Comparison of ENCODE assay signal across 1 cellular context in the genomic region with DNA sequence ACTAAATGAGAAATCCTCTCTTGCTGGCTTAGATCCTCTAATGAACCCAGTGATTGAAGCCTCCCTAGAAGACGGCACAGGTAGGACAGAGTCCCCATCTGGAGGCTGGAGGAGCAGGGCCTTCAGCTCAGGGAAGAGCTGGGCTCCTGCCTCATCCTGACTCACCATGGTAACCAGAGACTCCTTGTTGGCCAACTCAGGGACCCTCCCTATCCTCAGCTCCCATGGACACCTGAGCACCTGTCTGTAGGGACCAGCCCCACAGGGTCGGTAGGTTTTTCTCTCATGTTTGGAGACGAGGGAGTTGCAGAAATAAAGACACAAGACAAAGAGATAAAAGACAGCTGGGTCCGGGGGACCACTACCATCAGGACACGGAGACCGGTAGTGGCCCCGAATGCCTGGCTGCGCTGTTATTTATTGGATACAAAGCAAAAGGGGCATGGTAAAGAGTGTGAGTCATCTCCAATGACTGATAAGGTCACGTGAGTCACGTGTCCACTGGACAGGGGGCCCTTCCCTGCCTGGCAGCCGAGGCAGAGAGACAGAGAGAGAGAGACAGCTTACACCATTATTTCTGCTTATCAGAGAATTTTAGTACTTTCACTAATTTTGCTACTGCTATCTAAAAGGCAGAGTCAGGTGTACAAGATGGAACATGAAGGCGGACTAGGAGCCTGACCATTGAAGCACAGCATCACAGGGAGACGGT.
TF ChIP-seq lines count a peak whose summit lies in the region.

No MANE protein-coding gene starts in this region.

TF ChIP-seq in HepG2, 621 proteins besides CTCF, POLR2A, EP300 and RAD21:
- TF ChIP-seq PCBP2 (optimal IDR thresholded peaks at IDR 0.05; ENCODE audit: low read depth, low read length, poor library complexity, severe bottlenecking) (no peak), BHLHE40 (IDR thresholded peaks at IDR 0.05; ENCODE audit: low read length) (0 out of 2 replicates have a peak, but pooled peaks have one; percentile 22), SRSF1 (optimal IDR thresholded peaks at IDR 0.05; ENCODE audit: low read depth, low read length) (no peak), USF2 (IDR thresholded peaks at IDR 0.05; ENCODE audit: low read depth, low read length) (0 out of 2 replicates have a peak, but pooled peaks have one; percentile 16), USF2 (CRISPR knock-in tag; IDR thresholded peaks at IDR 0.05; ENCODE audit: borderline replicate concordance) (no peak), FOSL2 (CRISPR knock-in tag; IDR thresholded peaks at IDR 0.05) (peak; percentile 33; the same call in 1 of the 2 replicates)
- TF ChIP-seq, protein P1, sequence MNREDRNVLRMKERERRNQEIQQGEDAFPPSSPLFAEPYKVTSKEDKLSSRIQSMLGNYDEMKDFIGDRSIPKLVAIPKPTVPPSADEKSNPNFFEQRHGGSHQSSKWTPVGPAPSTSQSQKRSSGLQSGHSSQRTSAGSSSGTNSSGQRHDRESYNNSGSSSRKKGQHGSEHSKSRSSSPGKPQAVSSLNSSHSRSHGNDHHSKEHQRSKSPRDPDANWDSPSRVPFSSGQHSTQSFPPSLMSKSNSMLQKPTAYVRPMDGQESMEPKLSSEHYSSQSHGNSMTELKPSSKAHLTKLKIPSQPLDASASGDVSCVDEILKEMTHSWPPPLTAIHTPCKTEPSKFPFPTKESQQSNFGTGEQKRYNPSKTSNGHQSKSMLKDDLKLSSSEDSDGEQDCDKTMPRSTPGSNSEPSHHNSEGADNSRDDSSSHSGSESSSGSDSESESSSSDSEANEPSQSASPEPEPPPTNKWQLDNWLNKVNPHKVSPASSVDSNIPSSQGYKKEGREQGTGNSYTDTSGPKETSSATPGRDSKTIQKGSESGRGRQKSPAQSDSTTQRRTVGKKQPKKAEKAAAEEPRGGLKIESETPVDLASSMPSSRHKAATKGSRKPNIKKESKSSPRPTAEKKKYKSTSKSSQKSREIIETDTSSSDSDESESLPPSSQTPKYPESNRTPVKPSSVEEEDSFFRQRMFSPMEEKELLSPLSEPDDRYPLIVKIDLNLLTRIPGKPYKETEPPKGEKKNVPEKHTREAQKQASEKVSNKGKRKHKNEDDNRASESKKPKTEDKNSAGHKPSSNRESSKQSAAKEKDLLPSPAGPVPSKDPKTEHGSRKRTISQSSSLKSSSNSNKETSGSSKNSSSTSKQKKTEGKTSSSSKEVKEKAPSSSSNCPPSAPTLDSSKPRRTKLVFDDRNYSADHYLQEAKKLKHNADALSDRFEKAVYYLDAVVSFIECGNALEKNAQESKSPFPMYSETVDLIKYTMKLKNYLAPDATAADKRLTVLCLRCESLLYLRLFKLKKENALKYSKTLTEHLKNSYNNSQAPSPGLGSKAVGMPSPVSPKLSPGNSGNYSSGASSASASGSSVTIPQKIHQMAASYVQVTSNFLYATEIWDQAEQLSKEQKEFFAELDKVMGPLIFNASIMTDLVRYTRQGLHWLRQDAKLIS (CRISPR knock-in tag; IDR thresholded peaks at IDR 0.05), result no peak
